Comparison of ENCODE assay signal across 18 cellular contexts in the genomic region with DNA sequence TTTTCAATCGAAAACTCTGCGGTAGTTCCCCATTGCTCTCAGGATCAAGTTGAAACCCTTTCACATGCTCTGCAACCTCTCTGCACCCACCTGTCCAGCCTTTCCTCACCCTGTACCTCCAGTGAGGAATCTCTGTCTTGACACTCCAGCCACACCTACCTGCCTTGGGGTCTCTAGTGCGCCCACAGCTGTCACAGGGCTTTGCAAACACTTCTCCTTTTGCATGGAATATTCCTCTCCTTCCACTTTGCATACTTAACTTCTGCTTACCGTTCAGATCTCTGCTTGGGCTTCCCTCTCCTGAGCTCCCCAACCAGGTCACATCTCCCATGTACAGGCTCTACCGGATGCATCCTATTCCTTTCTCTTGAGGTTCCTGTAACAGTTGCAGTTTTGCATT. TPM values are rescaled to one million over a fixed set of nuclear protein-coding genes. Genes with fewer than 3 reads are reported as not detected.
DNase-seq lines count a peak whose midpoint lies in the region; ATAC-seq and TF ChIP-seq lines count a peak whose summit lies in the region.
"Had no signal": no experiment of that assay in that cellular context is flagged by ENCODE, and none has a peak within 500 bp of the region (broad histone marks: within the 10 kb centered on the region; RNA-seq: fewer than 3 reads in every experiment).

No MANE protein-coding gene starts in this region.

- intact Hi-C loops in lower lobe of right lung (cut with DNase I) (no loop called here), Calu3 (cut with micrococcal nuclease; ENCODE audit: unreplicated experiment) (loop anchor here (5.0 kb wide), 1 partner anchor 52 kb away; no protein-coding TSS in a partner anchor)

- no peaks in the 10 kb centered on the region for H3K36me3 ChIP-seq in lower lobe of right lung
- H3K36me3 ChIP-seq: vagina had no signal

- peaks cover 10% of the 10 kb centered on the region for H3K27me3 Mint-ChIP-seq in T-helper 1 cell treated with Interleukin-12 subunit alpha and Interleukin-12 subunit beta and Interleukin-4 antibody, amounts not matched to agents 30 μg/mL and 1 μg/mL, for 36 hours (ENCODE audit: low read depth)
- H3K27me3 Mint-ChIP-seq in activated CD4-positive, alpha-beta memory T cell treated with anti-CD3 and anti-CD28 coated beads, Interleukin-2, amount 10 ng/mL, durations not matched to agents 7 days and 5 days, result no peaks in the 10 kb centered on the region
- no peaks in the 10 kb centered on the region for H3K27me3 Mint-ChIP-seq in Calu3 (ENCODE audit: unreplicated experiment)

- peak overlapping the region; percentile 79 for H3K27ac ChIP-seq in lower lobe of right lung
- H3K27ac ChIP-seq: vagina had no signal

- ATAC-seq in lower lobe of right lung (peak; percentile 16 to 34), GM21447 (IDR thresholded peaks at IDR 0.05; ENCODE audit: unreplicated experiment) (no peak)
- ATAC-seq: body of pancreas, right cardiac atrium had no signal

- H3K4me1 ChIP-seq in lower lobe of right lung, result peaks cover 42% of the 10 kb centered on the region

- POLR2A ChIA-PET in activated CD4-positive, alpha-beta memory T cell treated with anti-CD3 and anti-CD28 coated beads, Interleukin-2, amount 10 ng/mL, durations not matched to agents 7 days and 5 days (lab: Charles Lee), result interaction anchor here (0.7 to 2.6 kb wide), 8 partner anchors 10 to 111 kb away, joined by 3 to 12 read pairs (median 6); a partner anchor contains a TSS

- BruUV-seq in Calu3 (replicated peaks; lab: Mats Ljungman, UMichigan), result no TSS peak

- peak overlapping the region; percentile 46 for H3K27ac Mint-ChIP-seq in T-helper 1 cell treated with Interleukin-12 subunit alpha and Interleukin-12 subunit beta and Interleukin-4 antibody, amounts not matched to agents 30 μg/mL and 1 μg/mL, for 36 hours
- peak overlapping the region; percentile 90 for H3K27ac Mint-ChIP-seq in activated CD4-positive, alpha-beta memory T cell treated with anti-CD3 and anti-CD28 coated beads, Interleukin-2, amount 10 ng/mL, durations not matched to agents 7 days and 5 days
- H3K27ac Mint-ChIP-seq in Calu3 (ENCODE audit: unreplicated experiment), result no peak overlapping the region

- TF ChIP-seq CTCF in lower lobe of right lung (IDR thresholded peaks at IDR 0.05) (no peak), Calu3 (IDR thresholded peaks at IDR 0.05; ENCODE audit: unreplicated experiment) (no peak)

- no peaks in the 10 kb centered on the region for H3K9me3 ChIP-seq in lower lobe of right lung
- H3K9me3 ChIP-seq: body of pancreas, Caco-2, vagina had no signal

- no peaks in the 10 kb centered on the region for H3K27me3 ChIP-seq in lower lobe of right lung (ENCODE audit: low read depth)
- H3K27me3 ChIP-seq: body of pancreas, vagina had no signal

- no peak overlapping the region for H3K4me3 Mint-ChIP-seq in T-helper 1 cell treated with Interleukin-12 subunit alpha and Interleukin-12 subunit beta and Interleukin-4 antibody, amounts not matched to agents 30 μg/mL and 1 μg/mL, for 36 hours
- no peak overlapping the region for H3K4me3 Mint-ChIP-seq in activated CD4-positive, alpha-beta memory T cell treated with anti-CD3 and anti-CD28 coated beads, Interleukin-2, amount 10 ng/mL, durations not matched to agents 7 days and 5 days
- no peak overlapping the region for H3K4me3 Mint-ChIP-seq in Calu3 (ENCODE audit: low read depth, unreplicated experiment)

- CTCF ChIA-PET in activated CD4-positive, alpha-beta memory T cell treated with anti-CD3 and anti-CD28 coated beads, Interleukin-2, amount 10 ng/mL, durations not matched to agents 7 days and 5 days (lab: Charles Lee), result interaction anchor here (1.1 to 2.7 kb wide), 8 partner anchors 9 to 159 kb away, joined by 3 to 14 read pairs (median 8); a partner anchor contains a TSS
- CTCF ChIA-PET in Calu3 (lab: Charles Lee), result interaction anchor here (0.5 kb wide), 1 partner anchor 131 kb away, joined by 4 read pairs; no protein-coding TSS in a partner anchor

- H3K9me3 Mint-ChIP-seq in T-helper 1 cell treated with Interleukin-12 subunit alpha and Interleukin-12 subunit beta and Interleukin-4 antibody, amounts not matched to agents 30 μg/mL and 1 μg/mL, for 36 hours, result no peaks in the 10 kb centered on the region
- H3K9me3 Mint-ChIP-seq in activated CD4-positive, alpha-beta memory T cell treated with anti-CD3 and anti-CD28 coated beads, Interleukin-2, amount 10 ng/mL, durations not matched to agents 7 days and 5 days, result no peaks in the 10 kb centered on the region
- no peaks in the 10 kb centered on the region for H3K9me3 Mint-ChIP-seq in Calu3 (ENCODE audit: low read depth, unreplicated experiment)

- H3K4me1 Mint-ChIP-seq in T-helper 1 cell treated with Interleukin-12 subunit alpha and Interleukin-12 subunit beta and Interleukin-4 antibody, amounts not matched to agents 30 μg/mL and 1 μg/mL, for 36 hours (ENCODE audit: low read depth), result peaks cover 51% of the 10 kb centered on the region
- H3K4me1 Mint-ChIP-seq in activated CD4-positive, alpha-beta memory T cell treated with anti-CD3 and anti-CD28 coated beads, Interleukin-2, amount 10 ng/mL, durations not matched to agents 7 days and 5 days, result peaks cover 76% of the 10 kb centered on the region
- peaks cover 55% of the 10 kb centered on the region for H3K4me1 Mint-ChIP-seq in Calu3 (ENCODE audit: low read depth, unreplicated experiment)

- DNase-seq in T-helper 1 cell (no peak), GF-D8 (lab: John Stamatoyannopoulos, UW) (peak; percentile 73), lower lobe of right lung (no peak), Calu3 (no peak), NCI-H226 (no peak)
- no peak for DNase-seq in activated CD4-positive, alpha-beta memory T cell treated with anti-CD3 and anti-CD28 coated beads, Interleukin-2, amount 10 ng/mL, durations not matched to agents 7 days and 5 days
- DNase-seq: Caco-2; effector CD8-positive, alpha-beta T cell; mammary epithelial cell; NCI-H1048; right cardiac atrium; stimulated activated CD4-positive, alpha-beta T cell treated with anti-CD3 and anti-CD28 coated beads, Interleukin-2, amount 100 ng/mL, for 48 hours had no signal

- peaks cover 2% of the 10 kb centered on the region for H3K36me3 Mint-ChIP-seq in T-helper 1 cell treated with Interleukin-12 subunit alpha and Interleukin-12 subunit beta and Interleukin-4 antibody, amounts not matched to agents 30 μg/mL and 1 μg/mL, for 36 hours (ENCODE audit: low read depth)
- peaks cover 5% of the 10 kb centered on the region for H3K36me3 Mint-ChIP-seq in activated CD4-positive, alpha-beta memory T cell treated with anti-CD3 and anti-CD28 coated beads, Interleukin-2, amount 10 ng/mL, durations not matched to agents 7 days and 5 days (ENCODE audit: low read depth)
- peaks cover 5% of the 10 kb centered on the region for H3K36me3 Mint-ChIP-seq in Calu3 (ENCODE audit: insufficient read depth, unreplicated experiment)

- H3K4me3 ChIP-seq in lower lobe of right lung, result no peak overlapping the region
- H3K4me3 ChIP-seq: body of pancreas, vagina had no signal

RNA-seq across cellular contexts. Expression of a gene that starts 6.6 kb away (rescaled TPM):
- 100 to 1,000 TPM; 235 to 249 TPM for total RNA-seq in activated CD4-positive, alpha-beta memory T cell treated with anti-CD3 and anti-CD28 coated beads, Interleukin-2, amount 10 ng/mL, durations not matched to agents 7 days and 5 days
- total RNA-seq in lower lobe of right lung (231 TPM), Calu3 (2022) (114 and 119 TPM in 2 replicates)

RNA-seq across cellular contexts. Expression of a gene that starts 12.0 kb away (rescaled TPM):
- 1 to 10 TPM; 1.2 TPM for total RNA-seq in activated CD4-positive, alpha-beta memory T cell treated with anti-CD3 and anti-CD28 coated beads, Interleukin-2, amount 10 ng/mL, durations not matched to agents 7 days and 5 days
- 0.53 TPM for total RNA-seq in lower lobe of right lung
- total RNA-seq in Calu3 (2022), result 0.19 and 1.2 TPM in 2 replicates

RNA-seq across cellular contexts. Expression of a gene that starts 34.1 kb away (rescaled TPM):
- 1 to 10 TPM; 1.1 to 1.2 TPM for total RNA-seq in activated CD4-positive, alpha-beta memory T cell treated with anti-CD3 and anti-CD28 coated beads, Interleukin-2, amount 10 ng/mL, durations not matched to agents 7 days and 5 days
- 9.0 TPM for total RNA-seq in lower lobe of right lung
- 21.6 and 23.6 TPM in 2 replicates for total RNA-seq in Calu3 (2022)
- total RNA-seq: fibroblast of villous mesenchyme had no signal

RNA-seq across cellular contexts. Expression of a gene that starts 58.6 kb away (rescaled TPM):
- total RNA-seq in activated CD4-positive, alpha-beta memory T cell treated with anti-CD3 and anti-CD28 coated beads, Interleukin-2, amount 10 ng/mL, durations not matched to agents 7 days and 5 days, result under 1 TPM in 1 of 2 experiments, not detected in 1; 0.10 TPM
- not detected for total RNA-seq in lower lobe of right lung
- total RNA-seq in Calu3 (2022), result 0.34 and 0.61 TPM in 2 replicates
- total RNA-seq: A172, body of pancreas, right cardiac atrium, vagina had no signal
